8 cellular contexts compared by ENCODE assay signal in the genomic region with DNA sequence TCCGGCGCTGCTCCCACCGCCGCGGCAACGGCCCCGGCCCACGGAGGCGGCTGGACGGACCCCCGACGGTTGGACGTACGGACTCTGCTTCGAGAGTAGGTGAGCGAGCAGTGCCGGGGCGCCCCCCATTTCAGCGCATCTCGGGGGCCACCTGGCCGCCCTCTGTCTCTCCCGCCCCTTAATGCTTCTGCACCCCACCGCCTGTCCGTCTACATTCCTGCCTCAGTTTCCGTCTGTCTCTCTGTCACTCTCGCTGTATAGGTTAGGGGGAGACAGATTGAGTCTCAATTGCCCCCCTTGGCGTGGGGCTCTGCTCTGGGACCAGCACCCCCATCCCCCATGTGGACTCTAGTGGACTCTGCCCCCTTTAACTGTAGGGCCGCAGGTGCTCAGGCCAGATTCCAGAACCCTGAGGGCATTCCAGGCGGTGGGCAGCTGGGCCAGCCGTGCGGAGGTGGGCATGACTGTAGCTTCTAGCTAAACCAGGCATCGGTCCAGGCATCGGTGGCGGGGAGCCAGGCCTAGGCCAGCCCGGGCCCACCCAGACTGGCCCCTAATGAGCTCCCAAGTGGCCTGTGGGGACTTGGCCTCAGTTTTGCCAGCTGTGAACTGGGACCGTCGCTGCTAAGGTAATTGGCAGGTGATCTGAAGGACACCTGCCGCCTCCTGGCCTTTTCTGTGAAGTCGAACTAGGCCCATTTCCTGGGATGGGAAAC. TPM values are rescaled to one million over a fixed set of nuclear protein-coding genes. Genes with fewer than 3 reads are reported as not detected.
DNase-seq lines count a peak whose midpoint lies in the region; ATAC-seq, FAIRE-seq and TF ChIP-seq lines count a peak whose summit lies in the region.

No MANE protein-coding gene starts in this region.

- TF ChIP-seq CTCF in KMS-11 (conservative IDR thresholded peaks at IDR 0.05; ENCODE audit: low read depth, low read length) (no peak), bronchial epithelial cell (IDR thresholded peaks at IDR 0.05; ENCODE audit: insufficient read depth, low read length, severe bottlenecking) (no peak)

- no peaks in the 10 kb centered on the region for H3K36me3 ChIP-seq in KMS-11 (ENCODE audit: insufficient read depth)
- H3K36me3 ChIP-seq in bronchial epithelial cell (ENCODE audit: control insufficient read depth, insufficient read depth, low read length), result no peaks in the 10 kb centered on the region

- H2AFZ ChIP-seq in KMS-11 (ENCODE audit: low read depth), result peak overlapping the region; percentile 47; the same call in 1 of the 2 replicates

- H3K4me1 Mint-ChIP-seq in memory B cell, result peaks cover 20% of the 10 kb centered on the region

- no peaks in the 10 kb centered on the region for H4K20me1 ChIP-seq in KMS-11 (ENCODE audit: insufficient read depth)

- in situ Hi-C loops in ACHN (cut with HindIII; ENCODE audit: low pct_ligation_motif_present, low pct_unique_long_range_greater_than_20kb, low sequenced_read_pairs), result no loop called here

- no peak for FAIRE-seq in bronchial epithelial cell (lab: Jason Lieb, UNC)

- ATAC-seq in GM19351 (IDR thresholded peaks at IDR 0.05; ENCODE audit: unreplicated experiment) (peak; percentile 3), memory B cell (ENCODE audit: low read depth) (peak; percentile 4)

- H3K27me3 Mint-ChIP-seq in memory B cell, result no peaks in the 10 kb centered on the region

- H3K27me3 ChIP-seq in KMS-11 (ENCODE audit: insufficient read depth, low read depth) (no peaks in the 10 kb centered on the region), bronchial epithelial cell (ENCODE audit: control insufficient read depth, insufficient read depth, low read length) (no peaks in the 10 kb centered on the region)

- H3K9ac ChIP-seq in KMS-11, result no peak overlapping the region

- H3K4me1 ChIP-seq in KMS-11 (ENCODE audit: low read depth, poor library complexity, severe bottlenecking), result peaks cover 18% of the 10 kb centered on the region

- H3K4me3 Mint-ChIP-seq in memory B cell, result peak overlapping the region; percentile 100

- H3K27ac Mint-ChIP-seq in memory B cell, result peak overlapping the region; percentile 83

- no peaks in the 10 kb centered on the region for H3K79me2 ChIP-seq in KMS-11 (ENCODE audit: insufficient read depth, low read depth)

- peaks cover 2% of the 10 kb centered on the region for H3K36me3 Mint-ChIP-seq in memory B cell

- no peak overlapping the region for H3K4me3 ChIP-seq in KMS-11 (IDR thresholded peaks at IDR 0.05; ENCODE audit: insufficient read depth, low read depth, low read length)
- peak overlapping the region; percentile 53 for H3K4me3 ChIP-seq in bronchial epithelial cell (ENCODE audit: low read depth, low read length)

- H3K4me2 ChIP-seq in KMS-11, result peak overlapping the region; percentile 73

- H3K9me3 Mint-ChIP-seq in memory B cell, result no peaks in the 10 kb centered on the region

- H3K27ac ChIP-seq in KMS-11, result no peak overlapping the region

- DNase-seq in ACHN (peak; percentile 23), bronchial epithelial cell (ENCODE audit: low read depth) (no peak), memory B cell (ENCODE audit: low spot score in 2 of 2) (no peak), ureter (ENCODE audit: low spot score) (peak; percentile 53), NCI-H1105 (lab: John Stamatoyannopoulos, UW) (no peak)
- DNase-seq in activated CD4-positive, alpha-beta T cell treated with anti-CD3 and anti-CD28 coated beads for 48 hours, result no peak

RNA-seq across cellular contexts. Expression of gene TNFAIP8L1, which starts 0.4 kb away (rescaled TPM):
- total RNA-seq in bronchial epithelial cell (0.51 and 0.53 TPM in 2 replicates), ureter (3.9 TPM)

RNA-seq across cellular contexts. Expression of gene MYDGF, which starts 30.5 kb away (rescaled TPM):
- total RNA-seq in bronchial epithelial cell, result 314 and 353 TPM in 2 replicates
- 58.3 TPM for total RNA-seq in ureter

Comparison
In these comparisons a context has a peak if more than half of its experiments do, and no peak if none do; other contexts are left out.
1. DNase-seq: peak in ACHN (single experiment) and ureter (single experiment); none in bronchial epithelial cell (single experiment), memory B cell (0 of 2), NCI-H1105 (single experiment) and activated CD4-positive, alpha-beta T cell treated with anti-CD3 and anti-CD28 coated beads for 48 hours (single experiment).